In genomic region chr3:4950351-4950784, GRCh38 we compare ENCODE assay signal across 20 cellular contexts. TPM values are rescaled to one million over a fixed set of nuclear protein-coding genes. Genes with fewer than 3 reads are reported as not detected.
DNase-seq lines count a peak whose midpoint lies in the region; ATAC-seq and TF ChIP-seq lines count a peak whose summit lies in the region.
"Had no signal": no experiment of that assay in that cellular context is flagged by ENCODE, and none has a peak within 500 bp of the region (broad histone marks: within the 10 kb centered on the region; RNA-seq: fewer than 3 reads in every experiment).

No MANE protein-coding gene starts in this region.

- peaks cover 0 to 3% (median 0%) of the 10 kb centered on the region in 3 donors for H3K4me1 ChIP-seq in skeletal muscle tissue (ENCODE audit: control insufficient read depth in 3 of 3, insufficient read depth in 3 of 3, low read length in 3 of 3)
- H3K4me1 ChIP-seq: Caco-2, HAP-1 had no signal

- TF ChIP-seq CTCF in HL-60 (IDR thresholded peaks at IDR 0.05; ENCODE audit: insufficient read depth, low read length) (no peak), fibroblast of pulmonary artery (IDR thresholded peaks at IDR 0.05; ENCODE audit: low read length, missing control alignments) (no peak)

- H3K9me3 ChIP-seq in skeletal muscle tissue (ENCODE audit: control insufficient read depth in 3 of 3, low read length in 3 of 3), result no peaks in the 10 kb centered on the region
- no peaks in the 10 kb centered on the region for H3K9me3 ChIP-seq in T-helper 17 cell (ENCODE audit: control insufficient read depth, low read length, poor library complexity, severe bottlenecking)
- H3K9me3 ChIP-seq: Caco-2, HAP-1, sigmoid colon had no signal

- no peaks in the 10 kb centered on the region for H3K4me1 Mint-ChIP-seq in T-helper 17 cell
- H3K4me1 Mint-ChIP-seq: activated CD4-positive, alpha-beta T cell treated with anti-CD3 and anti-CD28 coated beads, Interleukin-2, amount 10 ng/mL, durations not matched to agents 7 days and 5 days; stimulated activated memory B cell treated with anti-CD40 and anti-IgM and Interleukin-4, amounts not matched to agents 10 μg/mL and 1 μg/mL and 100 μg/mL, for 72 hours had no signal

- no peak overlapping the region for H3K4me3 ChIP-seq in HL-60 (replicated peaks; ENCODE audit: insufficient read depth, low read length)
- H3K4me3 ChIP-seq in fibroblast of pulmonary artery (replicated peaks; ENCODE audit: low read depth, low read length), result no peak overlapping the region
- H3K4me3 ChIP-seq in skeletal muscle tissue (ENCODE audit: low read length in 3 of 3), result no peak overlapping the region
- H3K4me3 ChIP-seq: HAP-1, sigmoid colon had no signal

- H3K27ac ChIP-seq in HL-60 (replicated peaks) (0 out of 2 replicates have a peak overlapping the region, but pooled peaks have one; percentile 1), skeletal muscle tissue (ENCODE audit: low read depth, low read length) (peak overlapping the region; percentile 11)
- H3K27ac ChIP-seq: epithelial cell of prostate, sigmoid colon had no signal

- DNase-seq in HL-60 (ENCODE audit: low read depth in 1 of 2, low spot score in 1 of 2) (peak; percentile 28 to 82), NOMO-1 treated with DMSO at 0.1 percent for 48 hours (lab: John Stamatoyannopoulos, UW; ENCODE audit: unreplicated experiment) (peak; percentile 61), fibroblast of pulmonary artery (ENCODE audit: low read depth) (peak; percentile 68), T-helper 17 cell (no peak)
- DNase-seq: activated CD4-positive, alpha-beta T cell treated with anti-CD3 and anti-CD28 coated beads, Interleukin-2, amount 10 ng/mL, durations not matched to agents 7 days and 5 days; activated CD8-positive, alpha-beta memory T cell treated with anti-CD3 and anti-CD28 coated beads, Interleukin-2, amount 50 U/mL, for 4 hours; Caco-2; caudate nucleus; foreskin melanocyte; mesendoderm; naive thymus-derived CD8-positive, alpha-beta T cell; NCI-H1105 treated with DMSO at 0.1 percent for 48 hours; NCI-H510A treated with DMSO at 0.1 percent for 48 hours; sigmoid colon had no signal

- H3K4me3 Mint-ChIP-seq in T-helper 17 cell, result no peak overlapping the region
- H3K4me3 Mint-ChIP-seq: activated CD4-positive, alpha-beta T cell treated with anti-CD3 and anti-CD28 coated beads, Interleukin-2, amount 10 ng/mL, durations not matched to agents 7 days and 5 days; naive thymus-derived CD8-positive, alpha-beta T cell; stimulated activated memory B cell treated with anti-CD40 and anti-IgM and Interleukin-4, amounts not matched to agents 10 μg/mL and 1 μg/mL and 100 μg/mL, for 72 hours had no signal

- no peaks in the 10 kb centered on the region for H3K27me3 ChIP-seq in HL-60 (ENCODE audit: insufficient read depth, poor library complexity, severe bottlenecking)
- H3K27me3 ChIP-seq in skeletal muscle tissue (ENCODE audit: control insufficient read depth in 3 of 3, insufficient read depth in 3 of 3, low read length in 3 of 3), result no peaks in the 10 kb centered on the region
- H3K27me3 ChIP-seq: sigmoid colon had no signal

- ATAC-seq in T-helper 17 cell, result no peak
- no peak for ATAC-seq in GM21367 (IDR thresholded peaks at IDR 0.05; ENCODE audit: unreplicated experiment)
- no peak for ATAC-seq in HG02884 (IDR thresholded peaks at IDR 0.05; ENCODE audit: unreplicated experiment)
- ATAC-seq: naive thymus-derived CD8-positive, alpha-beta T cell; stimulated activated memory B cell treated with anti-CD40 and anti-IgM and Interleukin-4, amounts not matched to agents 10 μg/mL and 1 μg/mL and 100 μg/mL, for 72 hours had no signal

- no peak overlapping the region for H3K27ac Mint-ChIP-seq in T-helper 17 cell
- H3K27ac Mint-ChIP-seq: activated CD4-positive, alpha-beta T cell treated with anti-CD3 and anti-CD28 coated beads, Interleukin-2, amount 10 ng/mL, durations not matched to agents 7 days and 5 days; naive thymus-derived CD8-positive, alpha-beta T cell; stimulated activated memory B cell treated with anti-CD40 and anti-IgM and Interleukin-4, amounts not matched to agents 10 μg/mL and 1 μg/mL and 100 μg/mL, for 72 hours had no signal

- no peaks in the 10 kb centered on the region for H3K36me3 Mint-ChIP-seq in T-helper 17 cell (ENCODE audit: low read depth)
- H3K36me3 Mint-ChIP-seq: naive thymus-derived CD8-positive, alpha-beta T cell; stimulated activated memory B cell treated with anti-CD40 and anti-IgM and Interleukin-4, amounts not matched to agents 10 μg/mL and 1 μg/mL and 100 μg/mL, for 72 hours had no signal

- no peaks in the 10 kb centered on the region for H3K36me3 ChIP-seq in skeletal muscle tissue (ENCODE audit: control insufficient read depth in 3 of 3, insufficient read depth in 3 of 3, low read length in 3 of 3)
- H3K36me3 ChIP-seq: HAP-1, sigmoid colon had no signal

- no peak overlapping the region for H3K9ac ChIP-seq in skeletal muscle tissue (ENCODE audit: low read depth in 1 of 3, low read length in 3 of 3)

- H3K27me3 Mint-ChIP-seq in T-helper 17 cell, result no peaks in the 10 kb centered on the region
- H3K27me3 Mint-ChIP-seq: activated CD4-positive, alpha-beta T cell treated with anti-CD3 and anti-CD28 coated beads, Interleukin-2, amount 10 ng/mL, durations not matched to agents 7 days and 5 days; naive thymus-derived CD8-positive, alpha-beta T cell; stimulated activated memory B cell treated with anti-CD40 and anti-IgM and Interleukin-4, amounts not matched to agents 10 μg/mL and 1 μg/mL and 100 μg/mL, for 72 hours had no signal

RNA-seq across cellular contexts. Expression of gene BHLHE40, which starts 28.9 kb away (rescaled TPM):
- 11.0 TPM for total RNA-seq in skeletal muscle tissue
- total RNA-seq in T-helper 17 cell, result 100 to 1,000 TPM; 295 to 329 TPM

Comparison
In these comparisons a context has a peak if more than half of its experiments do, and no peak if none do; other contexts are left out.
1. DNase-seq: peak in HL-60 (2 of 2), NOMO-1 treated with DMSO at 0.1 percent for 48 hours (single experiment) and fibroblast of pulmonary artery (single experiment); none in T-helper 17 cell (0 of 3).
2. RNA of gene BHLHE40, which starts 28.9 kb away (total RNA-seq): 295 to 329 TPM in T-helper 17 cell; 11.0 TPM in skeletal muscle tissue (single experiment); every median in the first group is over 10 times any median in the second.